ENCODE assay signal across 1 cellular context in the genomic region with DNA sequence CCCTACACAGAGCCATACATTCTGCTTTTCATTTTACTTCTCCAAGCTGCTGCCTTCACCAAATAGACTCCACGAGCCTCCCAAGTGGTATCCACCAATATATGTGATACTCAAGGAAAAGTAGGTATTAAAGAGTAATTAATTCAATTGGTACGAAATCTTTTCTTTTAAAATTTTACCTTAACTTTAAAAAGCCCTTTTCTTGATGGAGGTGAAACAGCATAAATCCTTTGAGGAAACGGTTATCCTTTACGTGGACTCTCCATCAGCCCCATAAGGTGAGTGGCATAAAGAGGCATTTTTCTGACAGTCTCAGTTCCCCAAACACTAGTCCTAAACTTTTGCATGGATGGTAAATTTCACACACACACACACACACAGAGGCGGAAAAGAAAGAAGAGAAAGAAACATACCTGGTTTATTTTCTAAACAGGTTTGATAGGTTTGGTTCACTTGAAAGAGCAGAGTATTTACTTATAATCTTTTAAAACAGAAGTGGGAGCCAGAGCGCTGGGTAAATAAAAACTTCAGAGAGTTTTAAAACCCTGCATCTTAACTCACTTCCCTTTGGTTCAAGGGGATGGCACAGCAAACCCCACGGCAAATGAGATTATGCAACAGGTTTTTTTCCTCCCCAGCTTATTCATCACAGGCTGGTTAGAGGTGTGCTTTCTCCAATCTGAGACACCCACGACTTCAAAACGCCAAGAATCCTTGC.
TF ChIP-seq lines count a peak whose summit lies in the region.

No MANE protein-coding gene starts in this region.

TF ChIP-seq in H1, 55 proteins besides CTCF, POLR2A, EP300 and RAD21:
- TF ChIP-seq YY1 (IDR thresholded peaks at IDR 0.05; ENCODE audit: low read depth, low read length), result no peak
- TF ChIP-seq CEBPB (IDR thresholded peaks at IDR 0.05; ENCODE audit: low read depth, low read length), result peak; percentile 23; the same call in 1 of the 2 replicates
TF ChIP-seq in H1: peak in this region for 1.
